Comparison of ENCODE assay signal across 8 cellular contexts in genomic region chr11:110711776-110712642, GRCh38. TPM values are rescaled to one million over a fixed set of nuclear protein-coding genes. Genes with fewer than 3 reads are reported as not detected.
DNase-seq lines count a peak whose midpoint lies in the region; ATAC-seq and TF ChIP-seq lines count a peak whose summit lies in the region.
"Had no signal": no experiment of that assay in that cellular context is flagged by ENCODE, and none has a peak within 500 bp of the region (broad histone marks: within the 10 kb centered on the region; RNA-seq: fewer than 3 reads in every experiment).

ARHGAP20 (minus strand) TSS chr11:110712437; CDS start chr11:110712231, 206 bp downstream.

- peaks cover 12% of the 10 kb centered on the region for H3K4me1 Mint-ChIP-seq in endothelial cell (ENCODE audit: unreplicated experiment)
- peaks cover 25% of the 10 kb centered on the region for H3K4me1 Mint-ChIP-seq in stimulated activated memory B cell treated with anti-CD40 and anti-IgM and Interleukin-4, amounts not matched to agents 10 μg/mL and 1 μg/mL and 100 μg/mL, for 72 hours

- peak within 1 kb of the TSS in 1 of 2 experiments; percentile 62 for H3K14ac ChIP-seq in mesenchymal stem cell (ENCODE audit: low read length in 2 of 2)

- H4K8ac ChIP-seq in mesenchymal stem cell (ENCODE audit: low read length): peak within 1 kb of the TSS; percentile 39

- H3K27me3 Mint-ChIP-seq in endothelial cell (ENCODE audit: unreplicated experiment): peaks cover 13% of the 10 kb centered on the region
- H3K27me3 Mint-ChIP-seq in stimulated activated memory B cell treated with anti-CD40 and anti-IgM and Interleukin-4, amounts not matched to agents 10 μg/mL and 1 μg/mL and 100 μg/mL, for 72 hours: peaks cover 37% of the 10 kb centered on the region

- no peak within 1 kb of the TSS for H4K91ac ChIP-seq in mesenchymal stem cell (ENCODE audit: low read length)

- under 1% methylated on average over 66 of the region's 107 CpGs for WGBS in mesenchymal stem cell

- H3K18ac ChIP-seq in mesenchymal stem cell (ENCODE audit: low read depth in 1 of 2, low read length in 2 of 2): peak within 1 kb of the TSS; percentile 5 to 83

- H2BK120ac ChIP-seq in mesenchymal stem cell (ENCODE audit: low read depth, low read length): no peak within 1 kb of the TSS

- H3K79me1 ChIP-seq in mesenchymal stem cell (replicated peaks; ENCODE audit: low read length, poor library complexity, severe bottlenecking): no peaks in the 10 kb centered on the region

- peaks cover 0 to 50% of the 10 kb centered on the region in 2 experiments for H3K27me3 ChIP-seq in mesenchymal stem cell (ENCODE audit: control insufficient read depth in 1 of 2, insufficient read depth in 1 of 2, low read length in 2 of 2)

- no peaks in the 10 kb centered on the region for H3K9me3 ChIP-seq in mesenchymal stem cell (ENCODE audit: control insufficient read depth, low read length)
- H3K9me3 ChIP-seq: neutrophil had no signal

- no peak within 1 kb of the TSS for H2BK15ac ChIP-seq in mesenchymal stem cell (ENCODE audit: low read depth, poor library complexity, severe bottlenecking)

- H3K36me3 ChIP-seq in mesenchymal stem cell (ENCODE audit: control insufficient read depth in 1 of 2, insufficient read depth in 2 of 2, low read depth in 1 of 2, low read length in 2 of 2): no peaks in the 10 kb centered on the region
- H3K36me3 ChIP-seq: neutrophil had no signal

- ATAC-seq in GM18511 (IDR thresholded peaks at IDR 0.05; ENCODE audit: unreplicated experiment) (peak; percentile 75), HG02798 (IDR thresholded peaks at IDR 0.05; ENCODE audit: poor library complexity, unreplicated experiment) (peak; percentile 81)
- ATAC-seq in stimulated activated memory B cell treated with anti-CD40 and anti-IgM and Interleukin-4, amounts not matched to agents 10 μg/mL and 1 μg/mL and 100 μg/mL, for 72 hours: peak; percentile 95

- peaks cover 21% of the 10 kb centered on the region for H3K4me1 ChIP-seq in mesenchymal stem cell (ENCODE audit: control insufficient read depth, insufficient read depth, low read depth, low read length)

- peak within 1 kb of the TSS; percentile 89 for H2AFZ ChIP-seq in mesenchymal stem cell (ENCODE audit: low read depth, low read length)

- peak within 1 kb of the TSS; percentile 42 to 78 for H3K4me3 ChIP-seq in mesenchymal stem cell (ENCODE audit: insufficient read depth in 1 of 2, low read depth in 1 of 2, low read length in 2 of 2)

- H2AK5ac ChIP-seq in mesenchymal stem cell (ENCODE audit: low read length, severe bottlenecking): no peak within 1 kb of the TSS

- TF ChIP-seq CTCF in endothelial cell (IDR thresholded peaks at IDR 0.05; ENCODE audit: unreplicated experiment): no peak

- H3K4ac ChIP-seq in mesenchymal stem cell (ENCODE audit: low read depth in 1 of 2, low read length in 2 of 2): no peak within 1 kb of the TSS

- H3K36me3 Mint-ChIP-seq in endothelial cell (ENCODE audit: low read depth, unreplicated experiment): no peaks in the 10 kb centered on the region
- H3K36me3 Mint-ChIP-seq in stimulated activated memory B cell treated with anti-CD40 and anti-IgM and Interleukin-4, amounts not matched to agents 10 μg/mL and 1 μg/mL and 100 μg/mL, for 72 hours: peaks cover 5% of the 10 kb centered on the region

- H3K9ac ChIP-seq in mesenchymal stem cell (ENCODE audit: low read length): peak within 1 kb of the TSS; percentile 82

- peak; percentile 78 to 83 for DNase-seq in NCI-H2081 (lab: John Stamatoyannopoulos, UW)
- peak; percentile 15 to 16 for DNase-seq in activated CD4-positive, alpha-beta T cell treated with anti-CD3 and anti-CD28 coated beads for 4 hours
- peak; percentile 69 for DNase-seq in endothelial cell (ENCODE audit: low spot score)
- DNase-seq in mesenchymal stem cell: peak; percentile 58

- peak within 1 kb of the TSS; percentile 81 for H3K4me2 ChIP-seq in mesenchymal stem cell (ENCODE audit: low read length, poor library complexity, severe bottlenecking)

- no peaks in the 10 kb centered on the region for H3K9me3 Mint-ChIP-seq in endothelial cell (ENCODE audit: unreplicated experiment)
- no peaks in the 10 kb centered on the region for H3K9me3 Mint-ChIP-seq in stimulated activated memory B cell treated with anti-CD40 and anti-IgM and Interleukin-4, amounts not matched to agents 10 μg/mL and 1 μg/mL and 100 μg/mL, for 72 hours

- peak within 1 kb of the TSS; percentile 72 for H3K4me3 Mint-ChIP-seq in endothelial cell (ENCODE audit: unreplicated experiment)
- peak within 1 kb of the TSS; percentile 85 for H3K4me3 Mint-ChIP-seq in stimulated activated memory B cell treated with anti-CD40 and anti-IgM and Interleukin-4, amounts not matched to agents 10 μg/mL and 1 μg/mL and 100 μg/mL, for 72 hours

- H3K27ac ChIP-seq in mesenchymal stem cell (ENCODE audit: low read length, poor library complexity, severe bottlenecking): no peak within 1 kb of the TSS
- H3K27ac ChIP-seq: neutrophil had no signal

- no peak within 1 kb of the TSS for H3K27ac Mint-ChIP-seq in endothelial cell (ENCODE audit: unreplicated experiment)
- H3K27ac Mint-ChIP-seq in stimulated activated memory B cell treated with anti-CD40 and anti-IgM and Interleukin-4, amounts not matched to agents 10 μg/mL and 1 μg/mL and 100 μg/mL, for 72 hours: peak within 1 kb of the TSS; percentile 71

- peak within 1 kb of the TSS in 1 of 2 experiments; percentile 14 for H3K23ac ChIP-seq in mesenchymal stem cell (ENCODE audit: low read length in 2 of 2)

- peak within 1 kb of the TSS in 1 of 2 experiments; percentile 29 for H2BK12ac ChIP-seq in mesenchymal stem cell (ENCODE audit: low read length in 2 of 2)

- no peak within 1 kb of the TSS for H2BK5ac ChIP-seq in mesenchymal stem cell (ENCODE audit: low read depth, low read length, poor library complexity, severe bottlenecking)

RNA-seq across cellular contexts. Expression of gene ARHGAP20, which starts in this region (rescaled TPM):
- 0.36 TPM for total RNA-seq in endothelial cell (ENCODE audit: unreplicated experiment)
- polyA plus RNA-seq in mesenchymal stem cell (2013, experiment 1 of 2): 0.57 TPM
- 0.58 TPM for polyA plus RNA-seq in mesenchymal stem cell (2013, experiment 2 of 2)

Comparison
In these comparisons a context has a peak if more than half of its experiments do, and no peak if none do; other contexts are left out.
1. Peak in DNase-seq in endothelial cell; RNA of the gene not detected or under 1 TPM.
2. DNase-seq: peak in every context shown above with its lines; median percentile 80 in NCI-H2081; 69 in endothelial cell; 58 in mesenchymal stem cell; 16 in activated CD4-positive, alpha-beta T cell treated with anti-CD3 and anti-CD28 coated beads for 4 hours.